In genomic region chr19:8368136-8368535, GRCh38 we compare ENCODE assay signal across 26 cellular contexts. TPM values are rescaled to one million over a fixed set of nuclear protein-coding genes. Genes with fewer than 3 reads are reported as not detected.
DNase-seq lines count a peak whose midpoint lies in the region; ATAC-seq, FAIRE-seq and TF ChIP-seq lines count a peak whose summit lies in the region.
"Had no signal": no experiment of that assay in that cellular context is flagged by ENCODE, and none has a peak within 500 bp of the region (broad histone marks: within the 10 kb centered on the region; RNA-seq: fewer than 3 reads in every experiment).

No MANE protein-coding gene starts in this region.

- H4K20me1 ChIP-seq in MM.1S (ENCODE audit: insufficient read depth, low read length), result no peaks in the 10 kb centered on the region

- H3K27me3 ChIP-seq in right lobe of liver, result no peaks in the 10 kb centered on the region
- no peaks in the 10 kb centered on the region for H3K27me3 ChIP-seq in small intestine (ENCODE audit: control insufficient read depth in 2 of 2, insufficient read depth in 2 of 2, low read length in 2 of 2)
- peaks cover 26% of the 10 kb centered on the region for H3K27me3 ChIP-seq in MM.1S (replicated peaks; ENCODE audit: insufficient read depth, low read length)
- H3K27me3 ChIP-seq in uterus, result no peaks in the 10 kb centered on the region
- H3K27me3 ChIP-seq: ascending aorta, gastroesophageal sphincter, pancreas had no signal

- H3K9me3 Mint-ChIP-seq in activated T-helper 17 cell treated with anti-CD3 and anti-CD28 coated beads, Interleukin-2, amount 50 U/mL, for 72 hours, result no peaks in the 10 kb centered on the region
- H3K9me3 Mint-ChIP-seq: activated B cell treated with CpG ODN at 0.5 μM for 24 hours; activated naive CD4-positive, alpha-beta T cell treated with anti-CD3 and anti-CD28 coated beads, Interleukin-2, amount 10 ng/mL, durations not matched to agents 7 days and 5 days; CD8-positive, alpha-beta T cell; effector memory CD8-positive, alpha-beta T cell; IgD-negative memory B cell; stimulated activated memory B cell treated with anti-CD40 and anti-IgM and Interleukin-4, amounts not matched to agents 10 μg/mL and 1 μg/mL and 100 μg/mL, for 72 hours had no signal

- POLR2A ChIA-PET in HEK293T (lab: Yijun Ruan, JAX), result interaction anchor here (1.4 kb wide), 1 partner anchor 22 kb away, joined by 4 read pairs; the partner anchor contains the start of gene RAB11B

- H3K27ac Mint-ChIP-seq in activated T-helper 17 cell treated with anti-CD3 and anti-CD28 coated beads, Interleukin-2, amount 50 U/mL, for 72 hours, result no peak overlapping the region
- H3K27ac Mint-ChIP-seq: activated B cell treated with CpG ODN at 0.5 μM for 24 hours; activated CD8-positive, alpha-beta T cell treated with anti-CD3 and anti-CD28 coated beads, Interleukin-2, amount 10 ng/mL, durations not matched to agents 7 days and 5 days; activated naive CD4-positive, alpha-beta T cell treated with anti-CD3 and anti-CD28 coated beads, Interleukin-2, amount 10 ng/mL, durations not matched to agents 7 days and 5 days; CD8-positive, alpha-beta T cell; effector memory CD8-positive, alpha-beta T cell; IgD-negative memory B cell; stimulated activated memory B cell treated with anti-CD40 and anti-IgM and Interleukin-4, amounts not matched to agents 10 μg/mL and 1 μg/mL and 100 μg/mL, for 72 hours; T-helper 17 cell had no signal

- no peak for FAIRE-seq in small intestine (lab: Jason Lieb, UNC)
- FAIRE-seq: pancreas had no signal

- ATAC-seq in activated T-helper 17 cell treated with anti-CD3 and anti-CD28 coated beads, Interleukin-2, amount 50 U/mL, for 72 hours (replicated peaks), result no peak
- ATAC-seq in right lobe of liver, result no peak
- ATAC-seq: activated CD8-positive, alpha-beta T cell treated with anti-CD3 and anti-CD28 coated beads, Interleukin-2, amount 10 ng/mL, durations not matched to agents 7 days and 5 days; CD8-positive, alpha-beta T cell; effector memory CD8-positive, alpha-beta T cell; stimulated activated memory B cell treated with anti-CD40 and anti-IgM and Interleukin-4, amounts not matched to agents 10 μg/mL and 1 μg/mL and 100 μg/mL, for 72 hours; T-helper 17 cell had no signal

- H3K4me2 ChIP-seq in MM.1S (ENCODE audit: low read depth, low read length), result no peak overlapping the region

- CTCF ChIA-PET in HEK293T (lab: Yijun Ruan, JAX), result interaction anchor here (0.6 kb wide), 1 partner anchor 111 kb away, joined by 4 read pairs; no protein-coding TSS in a partner anchor

- no peaks in the 10 kb centered on the region for H3K9me2 ChIP-seq in MM.1S (replicated peaks; ENCODE audit: insufficient read depth, low read length)

- peaks cover 13% of the 10 kb centered on the region for H3K27me3 Mint-ChIP-seq in activated T-helper 17 cell treated with anti-CD3 and anti-CD28 coated beads, Interleukin-2, amount 50 U/mL, for 72 hours

- peaks cover 76% of the 10 kb centered on the region for H3K36me3 Mint-ChIP-seq in activated T-helper 17 cell treated with anti-CD3 and anti-CD28 coated beads, Interleukin-2, amount 50 U/mL, for 72 hours (ENCODE audit: low read depth)
- H3K36me3 Mint-ChIP-seq: activated naive CD4-positive, alpha-beta T cell treated with anti-CD3 and anti-CD28 coated beads, Interleukin-2, amount 10 ng/mL, durations not matched to agents 7 days and 5 days; CD8-positive, alpha-beta T cell; IgD-negative memory B cell had no signal

- H3K9ac ChIP-seq in MM.1S (ENCODE audit: low read length), result no peak overlapping the region

- TF ChIP-seq CTCF in right lobe of liver (IDR thresholded peaks at IDR 0.05), result no peak
- no peak for TF ChIP-seq CTCF in MM.1S (IDR thresholded peaks at IDR 0.05; ENCODE audit: low read length)
- TF ChIP-seq CTCF in uterus (IDR thresholded peaks at IDR 0.05), result no peak

- H3K4me3 Mint-ChIP-seq in activated T-helper 17 cell treated with anti-CD3 and anti-CD28 coated beads, Interleukin-2, amount 50 U/mL, for 72 hours, result peak overlapping the region; percentile 96
- H3K4me3 Mint-ChIP-seq: activated B cell treated with CpG ODN at 0.5 μM for 24 hours; activated CD8-positive, alpha-beta T cell treated with anti-CD3 and anti-CD28 coated beads, Interleukin-2, amount 10 ng/mL, durations not matched to agents 7 days and 5 days; activated naive CD4-positive, alpha-beta T cell treated with anti-CD3 and anti-CD28 coated beads, Interleukin-2, amount 10 ng/mL, durations not matched to agents 7 days and 5 days; CD8-positive, alpha-beta T cell; effector memory CD8-positive, alpha-beta T cell; IgD-negative memory B cell; stimulated activated memory B cell treated with anti-CD40 and anti-IgM and Interleukin-4, amounts not matched to agents 10 μg/mL and 1 μg/mL and 100 μg/mL, for 72 hours; T-helper 17 cell had no signal

- no peak for TF ChIP-seq POLR2A in right lobe of liver (IDR thresholded peaks at IDR 0.05)
- TF ChIP-seq POLR2A in uterus (IDR thresholded peaks at IDR 0.05), result no peak

- WGBS in right lobe of liver (ENCODE audit: insufficient coverage, low coverage, low lambda C conversion rate, missing lambda C conversion rate), result 90% methylated on average over 5 of the region's 8 CpGs
- WGBS in small intestine, 3 donors, result 86 to 93% (median 90%) methylated on average over 8 of the region's 8 CpGs

- DNase-seq in HEK293T (ENCODE audit: extremely low spot score) (peak; percentile 4), right lobe of liver (no peak), small intestine (no peak), MM.1S (no peak), SKM-1 treated with dmso at 0.1 percent for 144 hours (lab: John Stamatoyannopoulos, UW; ENCODE audit: unreplicated experiment) (no peak), uterus (no peak)
- DNase-seq: activated B cell treated with CpG ODN at 0.5 μM for 24 hours; activated CD8-positive, alpha-beta T cell treated with anti-CD3 and anti-CD28 coated beads, Interleukin-2, amount 10 ng/mL, durations not matched to agents 7 days and 5 days; activated naive CD4-positive, alpha-beta T cell treated with anti-CD3 and anti-CD28 coated beads, Interleukin-2, amount 10 ng/mL, durations not matched to agents 7 days and 5 days; activated T-cell treated with anti-CD3 and anti-CD28 coated beads, Interleukin-2, amount 50 U/mL, for 1 hour; CD8-positive, alpha-beta T cell; effector memory CD8-positive, alpha-beta T cell; naive B cell; NCI-H2081; NCI-H446; PC-3; stimulated activated CD4-positive, alpha-beta T cell treated with anti-CD3 and anti-CD28 coated beads, Interleukin-1b, Interleukin-23, amount 100 ng/mL, for 48 hours; T-helper 17 cell had no signal

- H3K79me2 ChIP-seq in MM.1S (ENCODE audit: low read length), result no peaks in the 10 kb centered on the region

- H3K9me3 ChIP-seq in right lobe of liver, result no peaks in the 10 kb centered on the region
- H3K9me3 ChIP-seq in small intestine (ENCODE audit: control insufficient read depth, low read depth), result no peaks in the 10 kb centered on the region
- H3K9me3 ChIP-seq in MM.1S (replicated peaks; ENCODE audit: insufficient read depth, low read length), result no peaks in the 10 kb centered on the region
- H3K9me3 ChIP-seq in uterus, result no peaks in the 10 kb centered on the region
- H3K9me3 ChIP-seq: ascending aorta, gastroesophageal sphincter, pancreas, thoracic aorta had no signal

- H3K4me1 ChIP-seq in right lobe of liver, result peaks cover 0 to 62% (median 19%) of the 10 kb centered on the region in 4 donors
- peaks cover 2% of the 10 kb centered on the region in 2 donors for H3K4me1 ChIP-seq in small intestine (ENCODE audit: control insufficient read depth in 2 of 2, insufficient read depth in 1 of 2, low read depth in 1 of 2, low read length in 1 of 2)
- no peaks in the 10 kb centered on the region for H3K4me1 ChIP-seq in MM.1S (ENCODE audit: low read length)
- H3K4me1 ChIP-seq in uterus, result peaks cover 0 to 6% of the 10 kb centered on the region in 2 donors

- H2AFZ ChIP-seq in MM.1S (ENCODE audit: low read length), result no peak overlapping the region

- intact Hi-C loops in right lobe of liver (cut with DNase I) (no loop called here), uterus (cut with DNase I; ENCODE audit: low total_unique reads) (no loop called here)

- no peaks in the 10 kb centered on the region for H3F3A ChIP-seq in MM.1S (ENCODE audit: insufficient read depth, low read length)

- peaks cover 12% of the 10 kb centered on the region for H3K4me1 Mint-ChIP-seq in activated T-helper 17 cell treated with anti-CD3 and anti-CD28 coated beads, Interleukin-2, amount 50 U/mL, for 72 hours

- H3K27ac ChIP-seq in right lobe of liver, result peak overlapping the region; percentile 48 to 90 (median 88)
- peak overlapping the region; percentile 8 to 27 for H3K27ac ChIP-seq in small intestine (ENCODE audit: low read depth in 1 of 2, low read length in 1 of 2)
- no peak overlapping the region for H3K27ac ChIP-seq in MM.1S (ENCODE audit: low read length)
- peak overlapping the region in 1 of 2 donors; percentile 72 for H3K27ac ChIP-seq in uterus
- H3K27ac ChIP-seq: HL-60, thoracic aorta had no signal

- H3K36me3 ChIP-seq in right lobe of liver (peaks cover 0 to 9% (median 0%) of the 10 kb centered on the region in 4 donors), small intestine (ENCODE audit: control insufficient read depth in 2 of 2, insufficient read depth in 2 of 2, low read length in 2 of 2) (no peaks in the 10 kb centered on the region), MM.1S (replicated peaks; ENCODE audit: insufficient read depth, low read length) (no peaks in the 10 kb centered on the region), uterus (no peaks in the 10 kb centered on the region)

- no peak overlapping the region for H3K4me3 ChIP-seq in right lobe of liver
- H3K4me3 ChIP-seq in small intestine (ENCODE audit: low read depth in 1 of 2, low read length in 2 of 2), result no peak overlapping the region
- H3K4me3 ChIP-seq in MM.1S (ENCODE audit: low read length), result no peak overlapping the region
- H3K4me3 ChIP-seq in uterus, result no peak overlapping the region

RNA-seq across cellular contexts. Expression of gene ANGPTL4, which starts 4.2 kb away (rescaled TPM):
- 100 to 1,000 TPM in 1 of 2 donors, 1 to 10 TPM in 1; 4.8 to 120 TPM for total RNA-seq in activated T-helper 17 cell treated with anti-CD3 and anti-CD28 coated beads, Interleukin-2, amount 50 U/mL, for 72 hours
- total RNA-seq in right lobe of liver, result 100 to 1,000 TPM in 3 of 6 experiments, 10 to 100 TPM in 2, 1 to 10 TPM in 1; 2.3 to 204 (median 125) TPM
- polyA plus RNA-seq in small intestine, result 10 to 100 TPM in 2 of 3 donors, 1 to 10 TPM in 1; 7.3 to 24.8 (median 10.0) TPM
- total RNA-seq in uterus, result 10 to 100 TPM in 3 of 4 donors, under 1 TPM in 1; 0.76 to 21.2 (median 13.5) TPM
- total RNA-seq: activated B cell treated with CpG ODN at 0.5 μM for 24 hours; activated CD8-positive, alpha-beta T cell treated with anti-CD3 and anti-CD28 coated beads, Interleukin-2, amount 10 ng/mL, durations not matched to agents 7 days and 5 days; CD8-positive, alpha-beta T cell; T-helper 17 cell had no signal
- polyA plus RNA-seq: IgD-negative memory B cell had no signal

RNA-seq across cellular contexts. Expression of gene RAB11B, which starts 22.0 kb away (rescaled TPM):
- total RNA-seq in activated T-helper 17 cell treated with anti-CD3 and anti-CD28 coated beads, Interleukin-2, amount 50 U/mL, for 72 hours, result 10 to 100 TPM; 79.0 to 81.1 TPM
- 10 to 100 TPM; 27.2 to 58.0 (median 54.2) TPM for total RNA-seq in right lobe of liver
- 10 to 100 TPM; 55.7 to 86.8 (median 57.6) TPM for polyA plus RNA-seq in small intestine
- 10 to 100 TPM; 17.4 to 95.8 (median 60.1) TPM for total RNA-seq in uterus

RNA-seq across cellular contexts. Expression of gene KANK3, which starts 25.1 kb away (rescaled TPM):
- total RNA-seq in activated T-helper 17 cell treated with anti-CD3 and anti-CD28 coated beads, Interleukin-2, amount 50 U/mL, for 72 hours, result 1 to 10 TPM; 1.4 to 6.3 TPM
- total RNA-seq in right lobe of liver (1 to 10 TPM; 2.9 to 6.0 (median 4.2) TPM), uterus (10 to 100 TPM in 3 of 4 donors, 1 to 10 TPM in 1; 4.1 to 36.6 (median 24.8) TPM)
- 10 to 100 TPM in 1 of 3 donors, 1 to 10 TPM in 2; 1.3 to 13.0 (median 4.6) TPM for polyA plus RNA-seq in small intestine
- polyA plus RNA-seq: IgD-negative memory B cell had no signal

RNA-seq across cellular contexts. Expression of gene MARCHF2, which starts 45.0 kb away (rescaled TPM):
- 10 to 100 TPM; 10.6 to 15.5 TPM for total RNA-seq in activated T-helper 17 cell treated with anti-CD3 and anti-CD28 coated beads, Interleukin-2, amount 50 U/mL, for 72 hours
- total RNA-seq in right lobe of liver, result 100 to 1,000 TPM in 2 of 6 experiments, 10 to 100 TPM in 4; 22.5 to 146 (median 32.3) TPM
- polyA plus RNA-seq in small intestine, result 10 to 100 TPM; 20.9 to 30.0 (median 28.0) TPM
- 100 to 1,000 TPM in 1 of 4 donors, 10 to 100 TPM in 3; 44.1 to 161 (median 62.8) TPM for total RNA-seq in uterus

RNA-seq across cellular contexts. Expression of gene RPS28, which starts 46.8 kb away (rescaled TPM):
- total RNA-seq in activated T-helper 17 cell treated with anti-CD3 and anti-CD28 coated beads, Interleukin-2, amount 50 U/mL, for 72 hours, result 1,000 to 10,000 TPM; 2,364 to 2,621 TPM
- total RNA-seq in right lobe of liver, result 100 to 1,000 TPM; 147 to 669 (median 564) TPM
- polyA plus RNA-seq in small intestine, result 100 to 1,000 TPM; 449 to 911 (median 838) TPM
- 1,000 to 10,000 TPM in 1 of 4 donors, 100 to 1,000 TPM in 2, 10 to 100 TPM in 1; 44.1 to 1,410 (median 360) TPM for total RNA-seq in uterus
